30 cellular contexts compared by ENCODE assay signal in genomic region chr11:43982421-43982820, GRCh38. TPM values are rescaled to one million over a fixed set of nuclear protein-coding genes. Genes with fewer than 3 reads are reported as not detected.
"Had no signal": no experiment of that assay in that cellular context is flagged by ENCODE, and none has a peak within 500 bp of the region (broad histone marks: within the 10 kb centered on the region; RNA-seq: fewer than 3 reads in every experiment).

No MANE protein-coding gene starts in this region.

- H3K4me3 ChIP-seq: neural progenitor cell, ovary, psoas muscle, skin epidermis, smooth muscle cell, spleen, suprapubic skin, testis, tibial artery, transverse colon, vagina had no signal

- H3K27ac ChIP-seq: neural progenitor cell, ovary, parathyroid adenoma, psoas muscle, skin epidermis, spleen, suprapubic skin, testis, tibial artery, transverse colon, vagina had no signal

- H3K36me3 Mint-ChIP-seq: naive thymus-derived CD8-positive, alpha-beta T cell; natural killer cell treated with Interleukin-12 subunit alpha and Interleukin-12 subunit beta and Interleukin-15 and Interleukin-18, amount 100 ng/mL, for 72 hours; neural progenitor cell; stimulated activated memory B cell treated with anti-CD40 and anti-IgM and Interleukin-4, amounts not matched to agents 10 μg/mL and 1 μg/mL and 100 μg/mL, for 72 hours; type B pancreatic cell had no signal

- ATAC-seq: naive thymus-derived CD8-positive, alpha-beta T cell; psoas muscle; right cardiac atrium; sciatic nerve; stimulated activated memory B cell treated with anti-CD40 and anti-IgM and Interleukin-4, amounts not matched to agents 10 μg/mL and 1 μg/mL and 100 μg/mL, for 72 hours; stimulated activated naive CD8-positive, alpha-beta T cell treated with anti-CD3 and anti-CD28 coated beads, Interleukin-15, amount 100 ng/mL, for 72 hours; stimulated activated naive CD8-positive, alpha-beta T cell treated with anti-CD3 and anti-CD28 coated beads, Interleukin-15, Interleukin-2, amounts not matched to agents 100 U/mL and 50 U/mL, for 24 hours had no signal

- DNase-seq: naive thymus-derived CD8-positive, alpha-beta T cell; nephron progenitor cell; occipital lobe; ovary; psoas muscle; right cardiac atrium; spleen; stimulated activated CD4-positive, alpha-beta T cell treated with anti-CD3 and anti-CD28 coated beads, Interleukin-12 subunit alpha, Interleukin-12 subunit beta, amount 100 ng/mL, for 4 hours; stimulated activated CD4-positive, alpha-beta T cell treated with anti-CD3 and anti-CD28 coated beads, Interleukin-1b, Interleukin-23, amount 100 ng/mL, for 48 hours; stimulated activated CD4-positive, alpha-beta T cell treated with anti-CD3 and anti-CD28 coated beads, Interleukin-4, amount 100 ng/mL, for 1 hour; stimulated activated CD4-positive, alpha-beta T cell treated with anti-CD3 and anti-CD28 coated beads, Interleukin-4, amount 100 ng/mL, for 4 hours; stimulated activated CD8-positive, alpha-beta memory T cell treated with anti-CD3 and anti-CD28 coated beads, Interleukin-4, amount 100 ng/mL, for 48 hours; stimulated activated naive CD4-positive, alpha-beta T cell; stimulated activated naive CD8-positive, alpha-beta T cell treated with anti-CD3 and anti-CD28 coated beads, Interleukin-15, amount 100 ng/mL, for 72 hours; stimulated activated naive CD8-positive, alpha-beta T cell treated with anti-CD3 and anti-CD28 coated beads, Interleukin-15, Interleukin-2, amounts not matched to agents 100 U/mL and 50 U/mL, for 24 hours; substantia nigra; testis; tibial artery; transverse colon had no signal

- H3K27ac Mint-ChIP-seq: natural killer cell treated with Interleukin-12 subunit alpha and Interleukin-12 subunit beta and Interleukin-15 and Interleukin-18, amount 100 ng/mL, for 72 hours; nephron progenitor cell; neural progenitor cell; progenitor cell of endocrine pancreas; stimulated activated memory B cell treated with anti-CD40 and anti-IgM and Interleukin-4, amounts not matched to agents 10 μg/mL and 1 μg/mL and 100 μg/mL, for 72 hours; type B pancreatic cell had no signal

- H3K4me3 Mint-ChIP-seq: naive thymus-derived CD8-positive, alpha-beta T cell; natural killer cell treated with Interleukin-12 subunit alpha and Interleukin-12 subunit beta and Interleukin-15 and Interleukin-18, amount 100 ng/mL, for 72 hours; nephron progenitor cell; neural progenitor cell; stimulated activated memory B cell treated with anti-CD40 and anti-IgM and Interleukin-4, amounts not matched to agents 10 μg/mL and 1 μg/mL and 100 μg/mL, for 72 hours; stimulated activated naive CD8-positive, alpha-beta T cell treated with anti-CD3 and anti-CD28 coated beads, Interleukin-15, amount 100 ng/mL, for 72 hours; type B pancreatic cell had no signal

- H3K27me3 Mint-ChIP-seq: progenitor cell of endocrine pancreas had no signal

- H3K9me3 Mint-ChIP-seq: natural killer cell treated with Interleukin-12 subunit alpha and Interleukin-12 subunit beta and Interleukin-15 and Interleukin-18, amount 100 ng/mL, for 72 hours; nephron progenitor cell; stimulated activated memory B cell treated with anti-CD40 and anti-IgM and Interleukin-4, amounts not matched to agents 10 μg/mL and 1 μg/mL and 100 μg/mL, for 72 hours; stimulated activated naive CD8-positive, alpha-beta T cell treated with anti-CD3 and anti-CD28 coated beads, Interleukin-15, amount 100 ng/mL, for 72 hours had no signal

- H3K4me1 Mint-ChIP-seq: naive thymus-derived CD8-positive, alpha-beta T cell; stimulated activated memory B cell treated with anti-CD40 and anti-IgM and Interleukin-4, amounts not matched to agents 10 μg/mL and 1 μg/mL and 100 μg/mL, for 72 hours; stimulated activated naive CD8-positive, alpha-beta T cell treated with anti-CD3 and anti-CD28 coated beads, Interleukin-15, amount 100 ng/mL, for 72 hours had no signal

RNA-seq across cellular contexts. Expression of gene C11orf96, which starts 40.0 kb away (rescaled TPM):
- total RNA-seq: naive thymus-derived CD8-positive, alpha-beta T cell had no signal
